ENCODE assay signal across 17 cellular contexts in genomic region chr14:51336304-51336703, GRCh38.
"Had no signal": no experiment of that assay in that cellular context is flagged by ENCODE, and none has a peak within 500 bp of the region (broad histone marks: within the 10 kb centered on the region; RNA-seq: fewer than 3 reads in every experiment).

No MANE protein-coding gene starts in this region.

- H3K4me1 ChIP-seq: lower lobe of right lung, prostate gland had no signal

- H3K27me3 ChIP-seq: right lobe of liver had no signal

- H3K36me3 Mint-ChIP-seq: activated naive CD8-positive, alpha-beta T cell treated with anti-CD3 and anti-CD28 coated beads for 36 hours; mesothelial cell of epicardium; type B pancreatic cell had no signal

- H3K27ac ChIP-seq: lower lobe of right lung, prostate gland, right lobe of liver had no signal

- ATAC-seq: activated CD8-positive, alpha-beta T cell treated with anti-CD3 and anti-CD28 coated beads, Interleukin-2, amount 10 ng/mL, durations not matched to agents 7 days and 5 days; activated T-cell treated with anti-CD3 and anti-CD28 coated beads, Interleukin-2, amount 50 U/mL, for 72 hours had no signal

- H3K36me3 ChIP-seq: lower lobe of right lung, prostate gland, right lobe of liver had no signal

- H3K27me3 Mint-ChIP-seq: type B pancreatic cell had no signal

- H3K4me1 Mint-ChIP-seq: activated B cell treated with CpG ODN at 0.5 μM for 24 hours; activated naive CD8-positive, alpha-beta T cell treated with anti-CD3 and anti-CD28 coated beads for 36 hours had no signal

- DNase-seq: activated B cell treated with CpG ODN at 0.5 μM for 24 hours; activated CD4-positive, alpha-beta T cell treated with anti-CD3 and anti-CD28 coated beads, Interleukin-2, amount 10 ng/mL, durations not matched to agents 24 days and 14 days; activated CD8-positive, alpha-beta memory T cell treated with anti-CD3 and anti-CD28 coated beads, Interleukin-2, amount 50 U/mL, for 48 hours; activated CD8-positive, alpha-beta T cell treated with anti-CD3 and anti-CD28 coated beads, Interleukin-2, amount 10 ng/mL, durations not matched to agents 7 days and 5 days; activated gamma-delta T cell treated with Interleukin-2 at 50 U/mL for 16 hours; activated naive CD8-positive, alpha-beta T cell treated with anti-CD3 and anti-CD28 coated beads for 36 hours; activated T-cell treated with anti-CD3 and anti-CD28 coated beads, Interleukin-2, amount 50 U/mL, for 72 hours; dermis blood vessel endothelial cell; lower lobe of right lung; right lobe of liver; stimulated activated CD4-positive, alpha-beta T cell treated with anti-CD3 and anti-CD28 coated beads, Interleukin-2, amount 100 ng/mL, for 48 hours; stimulated activated naive CD4-positive, alpha-beta T cell; SW 1271 had no signal

- H3K9me3 Mint-ChIP-seq: activated B cell treated with CpG ODN at 0.5 μM for 24 hours; activated CD4-positive, alpha-beta T cell treated with anti-CD3 and anti-CD28 coated beads, Interleukin-2, amount 10 ng/mL, durations not matched to agents 24 days and 14 days; activated naive CD8-positive, alpha-beta T cell treated with anti-CD3 and anti-CD28 coated beads for 36 hours had no signal

- FAIRE-seq: TTC549 had no signal

- H3K27ac Mint-ChIP-seq: activated B cell treated with CpG ODN at 0.5 μM for 24 hours; activated CD4-positive, alpha-beta T cell treated with anti-CD3 and anti-CD28 coated beads, Interleukin-2, amount 10 ng/mL, durations not matched to agents 24 days and 14 days; activated CD8-positive, alpha-beta T cell treated with anti-CD3 and anti-CD28 coated beads, Interleukin-2, amount 10 ng/mL, durations not matched to agents 7 days and 5 days; activated naive CD8-positive, alpha-beta T cell treated with anti-CD3 and anti-CD28 coated beads for 36 hours; activated T-cell treated with anti-CD3 and anti-CD28 coated beads, Interleukin-2, amount 50 U/mL, for 72 hours; mesothelial cell of epicardium; type B pancreatic cell had no signal

- H3K9me3 ChIP-seq: lower lobe of right lung, prostate gland, right lobe of liver had no signal

- H3K4me3 Mint-ChIP-seq: activated B cell treated with CpG ODN at 0.5 μM for 24 hours; activated CD4-positive, alpha-beta T cell treated with anti-CD3 and anti-CD28 coated beads, Interleukin-2, amount 10 ng/mL, durations not matched to agents 24 days and 14 days; activated CD8-positive, alpha-beta T cell treated with anti-CD3 and anti-CD28 coated beads, Interleukin-2, amount 10 ng/mL, durations not matched to agents 7 days and 5 days; activated naive CD8-positive, alpha-beta T cell treated with anti-CD3 and anti-CD28 coated beads for 36 hours; activated T-cell treated with anti-CD3 and anti-CD28 coated beads, Interleukin-2, amount 50 U/mL, for 72 hours; mesothelial cell of epicardium; type B pancreatic cell had no signal

- H3K4me3 ChIP-seq: lower lobe of right lung, prostate gland, right lobe of liver had no signal
